Comparison of ENCODE assay signal across 15 cellular contexts in the genomic region with DNA sequence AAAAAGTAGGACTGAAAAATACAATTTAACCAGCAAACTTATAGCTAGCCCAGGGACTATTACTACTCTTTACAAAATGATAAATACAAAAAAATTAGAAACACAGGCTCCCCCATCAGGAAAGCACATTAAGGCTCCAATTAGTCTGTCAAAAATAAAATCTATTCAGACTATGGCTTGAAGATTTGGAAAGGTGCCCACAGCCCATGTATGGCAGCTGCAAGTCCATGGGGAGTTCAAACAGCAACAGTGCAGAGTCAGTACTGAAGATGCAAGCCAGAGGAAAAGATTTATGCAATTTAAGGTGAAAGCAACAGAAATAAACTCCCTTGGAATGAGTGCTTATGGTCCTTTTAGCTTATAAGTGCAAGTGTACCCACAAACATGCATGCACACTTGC. TPM values are rescaled to one million over a fixed set of nuclear protein-coding genes. Genes with fewer than 3 reads are reported as not detected.
DNase-seq lines count a peak whose midpoint lies in the region; ATAC-seq and TF ChIP-seq lines count a peak whose summit lies in the region.
"Had no signal": no experiment of that assay in that cellular context is flagged by ENCODE, and none has a peak within 500 bp of the region (broad histone marks: within the 10 kb centered on the region; RNA-seq: fewer than 3 reads in every experiment).

No MANE protein-coding gene starts in this region.

- H3K36me3 ChIP-seq in cardiac muscle cell: no peaks in the 10 kb centered on the region

- no peaks in the 10 kb centered on the region for H3K27me3 ChIP-seq in cardiac muscle cell

- H3K4me1 ChIP-seq in cardiac muscle cell (ENCODE audit: low read depth): peaks cover 19% of the 10 kb centered on the region

- H3K27ac ChIP-seq in 22Rv1: peak overlapping the region; percentile 22
- no peak overlapping the region for H3K27ac ChIP-seq in cardiac muscle cell
- H3K27ac ChIP-seq: HL-60 had no signal

- ATAC-seq in GM18870 (IDR thresholded peaks at IDR 0.05; ENCODE audit: unreplicated experiment) (no peak), HG03175 (IDR thresholded peaks at IDR 0.05; ENCODE audit: unreplicated experiment) (no peak)
- ATAC-seq: effector memory CD8-positive, alpha-beta T cell had no signal

- H3K4me3 ChIP-seq in cardiac muscle cell: no peak overlapping the region
- H3K4me3 ChIP-seq: GM12878 had no signal

- no peaks in the 10 kb centered on the region for H3K9me3 ChIP-seq in cardiac muscle cell (ENCODE audit: low read depth)

- no peak for TF ChIP-seq CTCF in 22Rv1 (IDR thresholded peaks at IDR 0.05)
- TF ChIP-seq CTCF in cardiac muscle cell (IDR thresholded peaks at IDR 0.05; ENCODE audit: low read depth, low read length): no peak

- DNase-seq in NCI-H1092 treated with DMSO at 0.1 percent for 48 hours (lab: John Stamatoyannopoulos, UW) (peak; percentile 84), NCI-H82 (lab: John Stamatoyannopoulos, UW) (peak; percentile 38), cardiac muscle cell (ENCODE audit: low read depth in 1 of 2, low spot score in 1 of 2) (peak; percentile 14 to 67), cerebellum (ENCODE audit: low spot score) (no peak)
- DNase-seq in effector CD4-positive, alpha-beta T cell: no peak
- DNase-seq: activated T-cell treated with anti-CD3 and anti-CD28 coated beads, Interleukin-2, amount 50 U/mL, for 48 hours; anterior cingulate cortex; DND-41; effector memory CD8-positive, alpha-beta T cell; SW 1271 had no signal

RNA-seq across cellular contexts. Expression of a gene that starts 29.7 kb away (rescaled TPM):
- total RNA-seq in cardiac muscle cell (6.0 TPM in 2 replicates), cerebellum (32.8 TPM)
- 11.9 and 19.2 TPM in 2 replicates for polyA plus RNA-seq in cardiac muscle cell

Comparison
In these comparisons a context has a peak if more than half of its experiments do, and no peak if none do; other contexts are left out.
1. DNase-seq: peak in NCI-H1092 treated with DMSO at 0.1 percent for 48 hours (single experiment), NCI-H82 (single experiment) and cardiac muscle cell (2 of 2); none in cerebellum (single experiment) and effector CD4-positive, alpha-beta T cell (single experiment).